ENCODE assay signal across 15 cellular contexts in the genomic region with DNA sequence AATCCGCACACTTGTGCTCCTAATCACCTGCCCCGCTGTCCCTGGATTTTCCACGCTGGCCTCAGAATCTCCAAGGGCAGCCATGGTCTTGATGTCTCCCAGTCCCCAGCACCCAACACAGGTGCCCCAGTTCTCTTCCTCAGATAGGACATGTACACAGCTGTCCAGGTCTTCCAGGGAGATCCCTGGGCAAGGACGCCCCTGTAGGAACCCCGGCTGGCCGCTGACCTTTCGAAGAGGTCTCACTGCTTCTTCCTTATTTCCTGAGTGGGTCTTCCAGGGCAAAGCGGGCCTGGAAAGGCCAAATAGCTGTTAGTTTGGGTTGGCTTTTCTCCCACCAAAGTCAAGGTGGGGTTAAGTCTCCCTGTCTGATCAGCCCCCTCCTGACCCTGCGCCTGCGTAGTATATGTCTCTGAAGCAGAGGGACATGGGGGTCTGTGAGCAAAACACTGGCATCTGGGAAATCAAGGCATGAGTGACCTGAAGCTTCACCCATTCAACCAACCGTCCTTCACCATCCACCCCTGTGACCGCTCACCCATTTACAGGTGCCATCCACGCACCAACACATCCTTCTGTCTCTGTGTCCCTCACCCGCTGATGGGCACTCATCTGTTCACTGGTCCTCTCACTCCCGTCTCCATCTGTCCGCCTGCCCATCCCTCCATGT. TPM values are rescaled to one million over a fixed set of nuclear protein-coding genes. Genes with fewer than 3 reads are reported as not detected.
DNase-seq lines count a peak whose midpoint lies in the region; ATAC-seq, FAIRE-seq and TF ChIP-seq lines count a peak whose summit lies in the region.
"Had no signal": no experiment of that assay in that cellular context is flagged by ENCODE, and none has a peak within 500 bp of the region (broad histone marks: within the 10 kb centered on the region; RNA-seq: fewer than 3 reads in every experiment).

No MANE protein-coding gene starts in this region.

- H4K20me1 ChIP-seq in H1 (replicated peaks in 1 of 2; ENCODE audit: control insufficient read depth in 1 of 2, insufficient read depth in 2 of 2, low read length in 2 of 2), result no peaks in the 10 kb centered on the region
- no peaks in the 10 kb centered on the region for H4K20me1 ChIP-seq in SK-N-SH (ENCODE audit: insufficient read depth)

- H3K36me3 ChIP-seq in heart right ventricle (no peaks in the 10 kb centered on the region), H1 (ENCODE audit: control insufficient read depth in 2 of 4, insufficient read depth in 4 of 4, low read length in 3 of 4) (no peaks in the 10 kb centered on the region), lower lobe of right lung (no peaks in the 10 kb centered on the region), upper lobe of right lung (no peaks in the 10 kb centered on the region), SK-N-SH (replicated peaks in 1 of 2; ENCODE audit: control insufficient read depth in 1 of 2, insufficient read depth in 2 of 2, low read length in 1 of 2) (no peaks in the 10 kb centered on the region)

- no peak overlapping the region for H3K4me3 ChIP-seq in heart right ventricle
- no peak overlapping the region for H3K4me3 ChIP-seq in H1 (ENCODE audit: extremely low read depth in 1 of 4, insufficient read depth in 2 of 4, low read depth in 3 of 4, low read length in 4 of 4)
- H3K4me3 ChIP-seq in lower lobe of right lung, result no peak overlapping the region
- no peak overlapping the region for H3K4me3 ChIP-seq in upper lobe of right lung
- no peak overlapping the region for H3K4me3 ChIP-seq in SK-N-SH (ENCODE audit: low read depth in 2 of 2, low read length in 1 of 2)

- H3K9ac ChIP-seq in H1 (replicated peaks in 1 of 4; ENCODE audit: extremely low read depth in 1 of 4, low read depth in 3 of 4, low read length in 3 of 4) (no peak overlapping the region), SK-N-SH (no peak overlapping the region)
- H3K9ac ChIP-seq: KMS-11 had no signal

- H4K91ac ChIP-seq in H1 (replicated peaks; ENCODE audit: insufficient read length, low read length), result no peak overlapping the region

- H3K23ac ChIP-seq in H1 (ENCODE audit: insufficient read length), result no peak overlapping the region

- H3K9me3 ChIP-seq in heart right ventricle, result peaks cover 0 to 6% (median 0%) of the 10 kb centered on the region in 11 donors
- H3K9me3 ChIP-seq in H1 (ENCODE audit: insufficient read depth in 2 of 2, low read depth in 1 of 2, low read length in 1 of 2), result no peaks in the 10 kb centered on the region
- peaks cover 4% of the 10 kb centered on the region for H3K9me3 ChIP-seq in lower lobe of right lung
- H3K9me3 ChIP-seq in upper lobe of right lung, result no peaks in the 10 kb centered on the region
- no peaks in the 10 kb centered on the region for H3K9me3 ChIP-seq in SK-N-SH

- H2AK5ac ChIP-seq in H1 (ENCODE audit: low read depth, low read length), result no peak overlapping the region

- H2BK5ac ChIP-seq in H1 (ENCODE audit: low read depth, low read length), result no peak overlapping the region

- no peak overlapping the region for H3K27ac ChIP-seq in heart right ventricle
- no peak overlapping the region for H3K27ac ChIP-seq in H1 (ENCODE audit: low read depth, low read length)
- H3K27ac ChIP-seq in lower lobe of right lung, result no peak overlapping the region
- H3K27ac ChIP-seq in upper lobe of right lung, result no peak overlapping the region
- no peak overlapping the region for H3K27ac ChIP-seq in SK-N-SH (ENCODE audit: low read depth in 2 of 2, low read length in 1 of 2)
- H3K27ac ChIP-seq: KMS-11 had no signal

- no peak for FAIRE-seq in H1 (lab: Jason Lieb, UNC)

- no peaks in the 10 kb centered on the region for H3K9me2 ChIP-seq in SK-N-SH

- no peaks in the 10 kb centered on the region for H3F3A ChIP-seq in SK-N-SH (replicated peaks; ENCODE audit: insufficient read depth)

- no peak overlapping the region for H2BK20ac ChIP-seq in H1 (ENCODE audit: low read length)

- H4K5ac ChIP-seq in H1 (ENCODE audit: insufficient read length, low read depth, low read length), result no peak overlapping the region

- no peak for TF ChIP-seq RAD21 in H1 (IDR thresholded peaks at IDR 0.05 in 1 of 2, conservative IDR thresholded peaks at IDR 0.05 in 1 of 2; ENCODE audit: low read depth in 2 of 2, low read length in 2 of 2)
- TF ChIP-seq RAD21 in SK-N-SH (IDR thresholded peaks at IDR 0.05; ENCODE audit: low read length), result no peak

- intact Hi-C loops in cardiac septum (cut with DNase I), result no loop called here
- intact Hi-C loops in heart right ventricle (cut with DNase I), result no loop called here
- intact Hi-C loops in lower lobe of right lung (cut with DNase I), result no loop called here
- intact Hi-C loops in upper lobe of right lung (cut with DNase I), result no loop called here

- no peak overlapping the region for H4K8ac ChIP-seq in H1 (ENCODE audit: extremely low read depth, insufficient read depth, low read length)

- 0 out of 2 replicates have a peak overlapping the region, but pooled peaks have one; percentile 43 for H2BK12ac ChIP-seq in H1 (ENCODE audit: low read depth, low read length)

- CTCF ChIA-PET in H1 (lab: Charles Lee; ENCODE audit: partially characterized antibody), result interaction anchor here (0.6 to 1.7 kb wide), 2 partner anchors 72 to 983 kb away, joined by 5 read pairs; no protein-coding TSS in a partner anchor
- CTCF ChIA-PET in SK-N-SH (lab: Yijun Ruan, JAX), result interaction anchor here (1.3 to 1.4 kb wide), 2 partner anchors 198 to 319 kb away, joined by 3 to 4 read pairs; no protein-coding TSS in a partner anchor

- ATAC-seq in heart right ventricle (no peak), lower lobe of right lung (no peak), upper lobe of right lung (no peak)
- ATAC-seq: CD8-positive, alpha-beta T cell; PC-3 had no signal

- WGBS in heart right ventricle, 2 donors, result 95 to 96% methylated on average over 16 of the region's 16 CpGs
- WGBS in H1 (ENCODE audit: extremely low coverage in 1 of 2, insufficient coverage in 1 of 2, insufficient read length in 1 of 2, insufficient replicate concordance in 2 of 2, low coverage in 1 of 2, low lambda C conversion rate in 2 of 2, missing lambda C conversion rate in 1 of 2), 2 experiments, result 85% methylated on average over 16 of the region's 16 CpGs; no CpG with 5 or more reads in 1 of the 2 experiments
- WGBS in SK-N-SH (ENCODE audit: low lambda C conversion rate), result 95% methylated on average over 16 of the region's 16 CpGs

- H3K23me2 ChIP-seq in H1 (ENCODE audit: low read depth, low read length), result peaks cover 6% of the 10 kb centered on the region; the same call in 1 of the 2 replicates

- no peak for TF ChIP-seq POLR2A in H1 (IDR thresholded peaks at IDR 0.05; ENCODE audit: control extremely low read depth in 1 of 2, low read depth in 2 of 2, low read length in 2 of 2)

- H2AFZ ChIP-seq in H1 (ENCODE audit: low read length) (no peak overlapping the region), SK-N-SH (ENCODE audit: low read depth) (no peak overlapping the region)

- H3K4ac ChIP-seq in H1 (replicated peaks; ENCODE audit: insufficient read length, low read depth, low read length), result no peak overlapping the region

- H3K79me2 ChIP-seq in H1 (ENCODE audit: control insufficient read depth in 1 of 2, insufficient read depth in 2 of 2, low read length in 2 of 2), result no peaks in the 10 kb centered on the region
- H3K79me2 ChIP-seq in SK-N-SH (ENCODE audit: insufficient read depth), result no peaks in the 10 kb centered on the region

- H2BK15ac ChIP-seq in H1 (ENCODE audit: low read length), result no peak overlapping the region

- TF ChIP-seq CTCF in heart right ventricle (IDR thresholded peaks at IDR 0.05) (no peak), H1 (IDR thresholded peaks at IDR 0.05; ENCODE audit: control extremely low read depth in 1 of 3, insufficient read depth in 1 of 3, low read depth in 1 of 3, low read length in 3 of 3) (no peak), lower lobe of right lung (IDR thresholded peaks at IDR 0.05) (no peak), upper lobe of right lung (IDR thresholded peaks at IDR 0.05) (no peak), SK-N-SH (IDR thresholded peaks at IDR 0.05) (no peak)

- H3K27me3 ChIP-seq in heart right ventricle, result peaks cover 0 to 19% (median 17%) of the 10 kb centered on the region in 7 donors
- peaks cover 15 to 23% (median 20%) of the 10 kb centered on the region in 4 experiments for H3K27me3 ChIP-seq in H1 (replicated peaks in 1 of 4; ENCODE audit: control insufficient read depth in 3 of 4, extremely low read depth in 1 of 4, insufficient read depth in 3 of 4, low read length in 3 of 4)
- peaks cover 17% of the 10 kb centered on the region for H3K27me3 ChIP-seq in lower lobe of right lung (ENCODE audit: low read depth)
- H3K27me3 ChIP-seq in upper lobe of right lung, result peaks cover 12% of the 10 kb centered on the region
- 0 out of 2 replicates have a peak, but pooled peaks cover under 1% of the 10 kb centered on the region for H3K27me3 ChIP-seq in SK-N-SH (ENCODE audit: insufficient read depth)

- no peak overlapping the region for H3K18ac ChIP-seq in H1 (ENCODE audit: extremely low read depth, low read length)

- no peaks in the 10 kb centered on the region for H3K79me1 ChIP-seq in H1 (ENCODE audit: low read depth, low read length)

- H3K4me2 ChIP-seq in H1 (ENCODE audit: insufficient read depth in 1 of 2, low read depth in 2 of 2, low read length in 2 of 2) (no peak overlapping the region), SK-N-SH (no peak overlapping the region)
- H3K4me2 ChIP-seq: KMS-11 had no signal

- no peak overlapping the region for H2BK120ac ChIP-seq in H1 (replicated peaks; ENCODE audit: low read depth, low read length)

- POLR2A ChIA-PET in H1 (lab: Charles Lee; ENCODE audit: partially characterized antibody), result no interaction called here
- POLR2A ChIA-PET in SK-N-SH (lab: Yijun Ruan, JAX), result interaction anchor here (3.7 kb wide), 1 partner anchor 13 kb away, joined by 14 read pairs; no protein-coding TSS in a partner anchor

- H3K14ac ChIP-seq in H1 (ENCODE audit: insufficient read length), result no peak overlapping the region

- no peak overlapping the region for H3K56ac ChIP-seq in H1 (replicated peaks; ENCODE audit: insufficient read length, low read depth, low read length)

- H3K4me1 ChIP-seq in heart right ventricle (peaks cover 2 to 11% (median 8%) of the 10 kb centered on the region in 9 donors), H1 (replicated peaks in 1 of 4; ENCODE audit: control insufficient read depth in 3 of 4, insufficient read depth in 4 of 4, low read length in 3 of 4) (peaks cover 0 to 5% (median under 1%) of the 10 kb centered on the region in 4 experiments; a peak in 3 of 7 replicates), lower lobe of right lung (peaks cover 8% of the 10 kb centered on the region), upper lobe of right lung (peaks cover 6% of the 10 kb centered on the region), SK-N-SH (ENCODE audit: control insufficient read depth in 1 of 2, insufficient read depth in 2 of 2, low read depth in 1 of 2, low read length in 1 of 2) (peaks cover 4 to 41% of the 10 kb centered on the region in 2 experiments; a peak in 2 of 4 replicates)

- TF ChIP-seq EP300 in H1 (IDR thresholded peaks at IDR 0.05; ENCODE audit: borderline replicate concordance in 1 of 2, low read depth in 2 of 2, low read length in 2 of 2) (no peak), SK-N-SH (IDR thresholded peaks at IDR 0.05; ENCODE audit: borderline replicate concordance in 1 of 2, low read depth in 1 of 2, low read length in 1 of 2) (no peak)

- DNase-seq in cardiac septum (ENCODE audit: low spot score) (peak; percentile 44), heart right ventricle (no peak), H1 (ENCODE audit: low read depth in 1 of 2, low spot score in 2 of 2) (no peak), lower lobe of right lung (peak; percentile 23), upper lobe of right lung (peak; percentile 39), NCI-H1105 (lab: John Stamatoyannopoulos, UW) (no peak), SK-N-SH (no peak)
- DNase-seq: HFFc6, NCI-H1092 treated with DMSO at 0.1 percent for 48 hours, NCI-H1694 treated with DMSO at 0.1 percent for 48 hours, NCI-H446, PC-3 had no signal

RNA-seq across cellular contexts. Expression of a gene that starts 4.6 kb away (rescaled TPM):
- total RNA-seq in cardiac septum, result 1.2 TPM
- 1 to 10 TPM in 5 of 10 donors, under 1 TPM in 5; 0.30 to 4.3 (median 1.1) TPM for total RNA-seq in heart right ventricle
- polyA plus RNA-seq in heart right ventricle, result under 1 TPM; 0.20 to 0.51 TPM
- 2.1 and 3.0 TPM in 2 replicates for total RNA-seq in H1 (2021; fragmentation: NEBNext Ultra II Directional; extraction: Animal tissue kit (Norgen Biotek cat#: 25700))
- 2.9 and 3.7 TPM in 2 replicates for polyA plus RNA-seq in H1 (2011; rRNA removed)
- polyA plus RNA-seq in H1 (2011; cell fraction: cytosol; rRNA removed), result 2.7 TPM
- 5.0 TPM for polyA plus RNA-seq in H1 (2011; cell fraction: nucleus; rRNA removed)
- 2.0 to 3.5 TPM (median 2.7 TPM) in 4 replicates for polyA plus RNA-seq in H1 (2012, experiment 1 of 2)
- polyA plus RNA-seq in H1 (2012, experiment 2 of 2), result 1.5 TPM
- polyA plus RNA-seq in H1 (2013, experiment 1 of 2), result 1.6 TPM
- 1.8 TPM for polyA plus RNA-seq in H1 (2013, experiment 2 of 2)
- polyA minus RNA-seq in H1 (2011; rRNA and poly(A)+ RNA removed), result 1.0 and 1.7 TPM in 2 replicates
- 1.4 TPM for polyA minus RNA-seq in H1 (2011; cell fraction: cytosol; rRNA and poly(A)+ RNA removed)
- polyA minus RNA-seq in H1 (2011; cell fraction: nucleus; rRNA and poly(A)+ RNA removed), result 1.9 TPM
- 1.3 TPM for total RNA-seq in lower lobe of right lung
- total RNA-seq in upper lobe of right lung, result 1.5 TPM
- 4.2 and 4.4 TPM in 2 replicates for polyA plus RNA-seq in SK-N-SH (2012; rRNA removed)
- polyA plus RNA-seq in SK-N-SH (2012; cell fraction: cytosol; rRNA removed), result 1.9 and 4.4 TPM in 2 replicates
- polyA plus RNA-seq in SK-N-SH (2012; cell fraction: nucleus; rRNA removed), result 23.8 and 41.4 TPM in 2 replicates
- total RNA-seq: B cell had no signal

Comparison
In these comparisons a context has a peak if more than half of its experiments do, and no peak if none do; other contexts are left out.
1. DNase-seq: peak in cardiac septum (single experiment), lower lobe of right lung (single experiment) and upper lobe of right lung (single experiment); none in heart right ventricle (0 of 2), H1 (0 of 2), NCI-H1105 (single experiment) and SK-N-SH (single experiment).